1 cellular context compared by ENCODE assay signal in genomic region chr17:68019675-68020450, GRCh38.
TF ChIP-seq lines count a peak whose summit lies in the region.

No MANE protein-coding gene starts in this region.

TF ChIP-seq in K562, 482 proteins besides CTCF, POLR2A, EP300 and RAD21 (continued from another document and continues in another):
- TF ChIP-seq ZHX1 (conservative IDR thresholded peaks at IDR 0.05; ENCODE audit: low read length): 0 out of 2 replicates have a peak, but pooled peaks have one; percentile 66
- no peak for TF ChIP-seq KHSRP (IDR thresholded peaks at IDR 0.05)
- TF ChIP-seq SRF (CRISPR knock-in tag; IDR thresholded peaks at IDR 0.05): 0 out of 4 replicates have a peak, but pooled peaks of 1 of the 2 experiments have one; percentile 62
- no peak; the same call in 1 of the 2 replicates for TF ChIP-seq TCFL5 (CRISPR knock-in tag; conservative IDR thresholded peaks at IDR 0.05)
- peak; percentile 35; the same call in 1 of the 2 replicates for TF ChIP-seq REST (CRISPR knock-in tag; IDR thresholded peaks at IDR 0.05; ENCODE audit: low read depth)
- TF ChIP-seq ZNF175 (CRISPR knock-in tag; IDR thresholded peaks at IDR 0.05; ENCODE audit: low read depth): 0 out of 2 replicates have a peak, but pooled peaks have one; percentile 13
- TF ChIP-seq HMG20B (CRISPR knock-in tag; IDR thresholded peaks at IDR 0.05): no peak
- TF ChIP-seq SMARCA5 (IDR thresholded peaks at IDR 0.05): 0 out of 2 replicates have a peak, but pooled peaks have one; percentile 17
- peak; percentile 98 for TF ChIP-seq ETS1 (conservative IDR thresholded peaks at IDR 0.05; ENCODE audit: control insufficient read depth, low read depth, low read length)
- no peak for TF ChIP-seq SNIP1 (IDR thresholded peaks at IDR 0.05; ENCODE audit: low read depth)
- TF ChIP-seq ZNF511 (CRISPR knock-in tag; IDR thresholded peaks at IDR 0.05): peak; percentile 86
- no peak for TF ChIP-seq SNAPC5 (CRISPR knock-in tag; IDR thresholded peaks at IDR 0.05)
- TF ChIP-seq ZNF253 (CRISPR knock-in tag; conservative IDR thresholded peaks at IDR 0.05): no peak
- TF ChIP-seq ATF6 (CRISPR knock-in tag; IDR thresholded peaks at IDR 0.05): no peak; the same call in 1 of the 2 replicates
- peak; percentile 100 for TF ChIP-seq EGR1 (conservative IDR thresholded peaks at IDR 0.05)
- no peak for TF ChIP-seq FOXA1 (IDR thresholded peaks at IDR 0.05; ENCODE audit: borderline replicate concordance)
- TF ChIP-seq E2F1 (CRISPR knock-in tag; IDR thresholded peaks at IDR 0.05): peak; percentile 94
- TF ChIP-seq RBM25 (IDR thresholded peaks at IDR 0.05; ENCODE audit: low read depth, low read length, severe bottlenecking): peak; percentile 31
- TF ChIP-seq TAL1 (IDR thresholded peaks at IDR 0.05): peak; percentile 15; the same call in 1 of the 2 replicates
- TF ChIP-seq ZNF561 (CRISPR knock-in tag; conservative IDR thresholded peaks at IDR 0.05): no peak
- TF ChIP-seq SMAD2 (IDR thresholded peaks at IDR 0.05; ENCODE audit: low read depth, low read length): no peak
- TF ChIP-seq NCOR1 (IDR thresholded peaks at IDR 0.05): peak; percentile 62; the same call in 1 of the 2 replicates
- TF ChIP-seq ZNF3 (CRISPR knock-in tag; IDR thresholded peaks at IDR 0.05): no peak
- TF ChIP-seq TRIM24 (IDR thresholded peaks at IDR 0.05): peak in 1 of 2 experiments; percentile 62; a peak in 2 of 4 replicates
- peak; percentile 87 for TF ChIP-seq NBN (IDR thresholded peaks at IDR 0.05; ENCODE audit: low read depth)
- 0 out of 2 replicates have a peak, but pooled peaks have one; percentile 39 for TF ChIP-seq ATF3 (IDR thresholded peaks at IDR 0.05)
- TF ChIP-seq ATF3 (CRISPR knock-in tag; conservative IDR thresholded peaks at IDR 0.05): no peak
- 0 out of 2 replicates have a peak, but pooled peaks have one; percentile 29 for TF ChIP-seq HES1 (IDR thresholded peaks at IDR 0.05; ENCODE audit: low read depth)
- TF ChIP-seq ZBED1 (IDR thresholded peaks at IDR 0.05): no peak
- TF ChIP-seq CEBPB (tag; IDR thresholded peaks at IDR 0.05): no peak
- TF ChIP-seq USF1 (CRISPR knock-in tag; IDR thresholded peaks at IDR 0.05): peak; percentile 44
- TF ChIP-seq FOXP1 (CRISPR knock-in tag; IDR thresholded peaks at IDR 0.05): peak; percentile 84
- no peak; the same call in 1 of the 2 replicates for TF ChIP-seq STAT5A (IDR thresholded peaks at IDR 0.05; ENCODE audit: borderline replicate concordance, low read length)
- no peak for TF ChIP-seq RFX1 (IDR thresholded peaks at IDR 0.05)
- TF ChIP-seq ZNF740 (CRISPR knock-in tag; IDR thresholded peaks at IDR 0.05): peak; percentile 51; the same call in 1 of the 2 replicates
- TF ChIP-seq ZNF740 (tag; IDR thresholded peaks at IDR 0.05): no peak
- TF ChIP-seq IRF2 (CRISPR knock-in tag; IDR thresholded peaks at IDR 0.05): no peak
- peak; percentile 89 for TF ChIP-seq ZBTB5 (IDR thresholded peaks at IDR 0.05)
- TF ChIP-seq ZZZ3 (IDR thresholded peaks at IDR 0.05): 0 out of 2 replicates have a peak, but pooled peaks have one; percentile 8
- no peak for TF ChIP-seq ZFPM2 (CRISPR knock-in tag; IDR thresholded peaks at IDR 0.05)
- peak; percentile 46; the same call in 1 of the 2 replicates for TF ChIP-seq MEF2A (IDR thresholded peaks at IDR 0.05; ENCODE audit: control insufficient read depth, low read depth, low read length)
- TF ChIP-seq SMARCB1 (IDR thresholded peaks at IDR 0.05; ENCODE audit: insufficient read length, low read depth): no peak
- no peak for TF ChIP-seq ZNF263 (CRISPR knock-in tag; IDR thresholded peaks at IDR 0.05; ENCODE audit: borderline replicate concordance)
- TF ChIP-seq ZFX (CRISPR knock-in tag; IDR thresholded peaks at IDR 0.05): peak; percentile 98
- no peak for TF ChIP-seq TARDBP (IDR thresholded peaks at IDR 0.05)
- peak; percentile 75; the same call in 1 of the 2 replicates for TF ChIP-seq CGGBP1 (CRISPR knock-in tag; IDR thresholded peaks at IDR 0.05)
- peak; percentile 96 for TF ChIP-seq L3MBTL2 (IDR thresholded peaks at IDR 0.05)
- TF ChIP-seq PHB (CRISPR knock-in tag; IDR thresholded peaks at IDR 0.05): no peak
- TF ChIP-seq NCOA6 (IDR thresholded peaks at IDR 0.05): no peak
- TF ChIP-seq E2F3 (CRISPR knock-in tag; IDR thresholded peaks at IDR 0.05): peak; percentile 94
- peak; percentile 30; the same call in 1 of the 2 replicates for TF ChIP-seq NFE2 (IDR thresholded peaks at IDR 0.05; ENCODE audit: low read depth)
